ENCODE assay signal across 20 cellular contexts in genomic region chr10:17092986-17093803, GRCh38.
"Had no signal": no experiment of that assay in that cellular context is flagged by ENCODE, and none has a peak within 500 bp of the region (broad histone marks: within the 10 kb centered on the region; RNA-seq: fewer than 3 reads in every experiment).

No MANE protein-coding gene starts in this region.

- H3K27me3 ChIP-seq: gastrocnemius medialis, heart left ventricle, tibial artery had no signal

- DNase-seq: activated CD4-positive, alpha-beta T cell treated with anti-CD3 and anti-CD28 coated beads, Interleukin-2, amount 10 ng/mL, durations not matched to agents 7 days and 5 days; activated CD8-positive, alpha-beta memory T cell treated with anti-CD3 and anti-CD28 coated beads for 24 hours; activated CD8-positive, alpha-beta memory T cell treated with anti-CD3 and anti-CD28 coated beads, Interleukin-2, amount 50 U/mL, for 48 hours; activated gamma-delta T cell treated with Interleukin-2 at 50 U/mL for 16 hours; dermis blood vessel endothelial cell; endodermal cell; erythroblast; gastrocnemius medialis; heart left ventricle; immature natural killer cell; kidney glomerular epithelial cell; left ventricle myocardium superior; mucosa of descending colon; naive B cell; stimulated activated naive CD8-positive, alpha-beta T cell treated with anti-CD3 and anti-CD28 coated beads, Interleukin-15, Interleukin-2, amounts not matched to agents 100 U/mL and 50 U/mL, for 24 hours; substantia nigra; T1000; tibial artery had no signal

- H3K4me1 ChIP-seq: gastrocnemius medialis, heart left ventricle had no signal

- H3K27ac Mint-ChIP-seq: activated CD4-positive, alpha-beta T cell treated with anti-CD3 and anti-CD28 coated beads, Interleukin-2, amount 10 ng/mL, durations not matched to agents 7 days and 5 days; activated naive CD8-positive, alpha-beta T cell; endodermal cell; immature natural killer cell; progenitor cell of endocrine pancreas had no signal

- H3K27ac ChIP-seq: gastrocnemius medialis, heart left ventricle had no signal

- H3K4me3 Mint-ChIP-seq: activated CD4-positive, alpha-beta T cell treated with anti-CD3 and anti-CD28 coated beads, Interleukin-2, amount 10 ng/mL, durations not matched to agents 7 days and 5 days; activated naive CD8-positive, alpha-beta T cell; endodermal cell; immature natural killer cell; naive B cell had no signal

- ATAC-seq: gastrocnemius medialis; heart left ventricle; left ventricle myocardium superior; mucosa of descending colon; stimulated activated naive CD8-positive, alpha-beta T cell treated with anti-CD3 and anti-CD28 coated beads, Interleukin-15, Interleukin-2, amounts not matched to agents 100 U/mL and 50 U/mL, for 24 hours had no signal

- H3K9me3 ChIP-seq: gastrocnemius medialis, mucosa of descending colon had no signal

- H3K4me1 Mint-ChIP-seq: endodermal cell, immature natural killer cell, naive B cell had no signal

- H3K9me3 Mint-ChIP-seq: immature natural killer cell had no signal

- H3K27me3 Mint-ChIP-seq: activated CD4-positive, alpha-beta T cell treated with anti-CD3 and anti-CD28 coated beads, Interleukin-2, amount 10 ng/mL, durations not matched to agents 7 days and 5 days; activated naive CD8-positive, alpha-beta T cell; naive B cell; progenitor cell of endocrine pancreas had no signal
